Comparison of ENCODE assay signal across 8 cellular contexts in genomic region chr21:46661211-46661625, GRCh38. TPM values are rescaled to one million over a fixed set of nuclear protein-coding genes. Genes with fewer than 3 reads are reported as not detected.
DNase-seq lines count a peak whose midpoint lies in the region; ATAC-seq, FAIRE-seq and TF ChIP-seq lines count a peak whose summit lies in the region.
"Had no signal": no experiment of that assay in that cellular context is flagged by ENCODE, and none has a peak within 500 bp of the region (broad histone marks: within the 10 kb centered on the region; RNA-seq: fewer than 3 reads in every experiment).

No MANE protein-coding gene starts in this region.

- intact Hi-C loops in kidney (cut with DNase I) = no loop called here

- no peak for FAIRE-seq in kidney (lab: Jason Lieb, UNC)

- H3K9ac ChIP-seq in kidney (ENCODE audit: low read length in 2 of 2) = no peak overlapping the region

- ATAC-seq in SK-N-SH treated with all-trans-retinoic acid at 6 μM for 48 hours (peak; percentile 62), GM21825 (IDR thresholded peaks at IDR 0.05; ENCODE audit: unreplicated experiment) (no peak)

- peak; percentile 64 for DNase-seq in cerebellar cortex (ENCODE audit: low spot score)
- peak; percentile 85 for DNase-seq in kidney
- DNase-seq in stimulated activated naive CD4-positive, alpha-beta T cell treated with Interleukin-2 at 50 U/mL for 16 hours (lab: John Stamatoyannopoulos, UW) = peak; percentile 34
- DNase-seq in NCI-H69 (lab: John Stamatoyannopoulos, UW) = no peak

- no peak overlapping the region for H3K4me3 ChIP-seq in kidney (ENCODE audit: low read length in 2 of 2)

- H3K9me3 ChIP-seq in kidney (ENCODE audit: control insufficient read depth in 1 of 2, low read length in 2 of 2) = no peaks in the 10 kb centered on the region

- H3K27ac ChIP-seq in kidney (ENCODE audit: low read depth in 2 of 2, low read length in 2 of 2) = no peak overlapping the region
- H3K27ac ChIP-seq: VCaP had no signal

- H3K36me3 ChIP-seq in kidney (ENCODE audit: control insufficient read depth in 1 of 2, insufficient read depth in 2 of 2, low read length in 2 of 2) = peaks cover 4 to 14% of the 10 kb centered on the region in 2 donors

- H3K4me1 ChIP-seq in kidney (ENCODE audit: control insufficient read depth in 1 of 2, insufficient read depth in 1 of 2, low read depth in 1 of 2, low read length in 2 of 2) = no peaks in the 10 kb centered on the region

- TF ChIP-seq CTCF in GM12872 (IDR thresholded peaks at IDR 0.05; ENCODE audit: insufficient read depth, low read depth, low read length) = peak; percentile 64
- TF ChIP-seq CTCF in kidney (IDR thresholded peaks at IDR 0.05; ENCODE audit: borderline replicate concordance, extremely low read depth, insufficient read depth) = peak; percentile 39

TF ChIP-seq in SK-N-SH treated with all-trans-retinoic acid at 6 μM for 48 hours, 23 proteins besides CTCF, POLR2A, EP300 and RAD21:
- TF ChIP-seq ZFP30 (CRISPR knock-in tag; IDR thresholded peaks at IDR 0.05) (no peak), BACH2 (CRISPR knock-in tag; IDR thresholded peaks at IDR 0.05; ENCODE audit: borderline replicate concordance) (no peak), ARNTL (CRISPR knock-in tag; IDR thresholded peaks at IDR 0.05; ENCODE audit: borderline replicate concordance, low read depth) (no peak), CSRNP3 (CRISPR knock-in tag; IDR thresholded peaks at IDR 0.05) (no peak), PPARA (CRISPR knock-in tag; IDR thresholded peaks at IDR 0.05; ENCODE audit: borderline replicate concordance) (no peak), TCF4 (CRISPR knock-in tag; IDR thresholded peaks at IDR 0.05; ENCODE audit: borderline replicate concordance) (no peak), CSDC2 (CRISPR knock-in tag; IDR thresholded peaks at IDR 0.05) (no peak), OSR1 (CRISPR knock-in tag; IDR thresholded peaks at IDR 0.05) (no peak)

RNA-seq across cellular contexts. Expression of gene PRMT2, which starts 25.7 kb away (rescaled TPM):
- total RNA-seq in kidney = 100 TPM
- 82.6 TPM for polyA plus RNA-seq in kidney (ENCODE audit: insufficient read depth, low read depth, low replicate concordance)

RNA-seq across cellular contexts. Expression of gene S100B, which starts 56.3 kb away (rescaled TPM):
- total RNA-seq in kidney = 6.9 TPM
- 2.6 TPM for polyA plus RNA-seq in kidney (ENCODE audit: insufficient read depth, low read depth, low replicate concordance)
